17 cellular contexts compared by ENCODE assay signal in the genomic region with DNA sequence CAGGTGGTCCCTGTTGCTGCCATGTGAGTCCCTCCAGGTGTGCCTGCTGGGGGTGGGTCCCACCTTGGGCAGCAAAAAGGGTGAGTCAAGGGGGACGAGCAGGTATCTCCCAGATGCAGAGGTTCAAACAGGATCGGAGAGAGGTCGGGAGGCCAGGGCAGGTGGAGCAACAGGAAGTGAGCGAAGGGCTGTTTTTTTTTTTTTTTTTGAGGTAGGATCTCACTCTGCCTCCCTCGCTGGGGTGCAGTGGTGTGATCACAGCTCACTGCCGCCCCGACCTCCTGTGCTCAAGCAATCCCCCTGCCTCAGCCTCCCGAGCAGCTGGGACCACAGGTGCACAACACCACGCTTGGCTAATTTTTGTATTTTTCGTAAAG. TPM values are rescaled to one million over a fixed set of nuclear protein-coding genes. Genes with fewer than 3 reads are reported as not detected.
DNase-seq lines count a peak whose midpoint lies in the region; ATAC-seq and TF ChIP-seq lines count a peak whose summit lies in the region.
"Had no signal": no experiment of that assay in that cellular context is flagged by ENCODE, and none has a peak within 500 bp of the region (broad histone marks: within the 10 kb centered on the region; RNA-seq: fewer than 3 reads in every experiment).

No MANE protein-coding gene starts in this region.

- H2BK5ac ChIP-seq in neuronal stem cell (ENCODE audit: low read length): peak overlapping the region; percentile 20

- H3K4me2 ChIP-seq in neuronal stem cell (ENCODE audit: insufficient read depth, low read length, poor library complexity, severe bottlenecking): no peak overlapping the region

- peak overlapping the region; percentile 40 for H2AK5ac ChIP-seq in neuronal stem cell (ENCODE audit: low read depth, low read length)

- no peak overlapping the region for H2AFZ ChIP-seq in neuronal stem cell (ENCODE audit: low read length)

- H3K9me3 Mint-ChIP-seq in CD4-positive, alpha-beta T cell: no peaks in the 10 kb centered on the region
- H3K9me3 Mint-ChIP-seq in progenitor cell of endocrine pancreas (ENCODE audit: low read depth): no peaks in the 10 kb centered on the region

- no peak overlapping the region for H3K4me3 ChIP-seq in ascending aorta
- H3K4me3 ChIP-seq in neuronal stem cell (ENCODE audit: low read length in 2 of 2): no peak overlapping the region

- H3K4me1 ChIP-seq in ascending aorta: peaks cover 0 to 10% of the 10 kb centered on the region in 2 donors
- H3K4me1 ChIP-seq in neuronal stem cell (ENCODE audit: control insufficient read depth in 2 of 2, insufficient read depth in 1 of 2, low read depth in 1 of 2, low read length in 2 of 2): no peaks in the 10 kb centered on the region

- DNase-seq in CD4-positive, alpha-beta T cell: peak in 1 of 10 experiments; percentile 14
- DNase-seq in NAMALWA (ENCODE audit: low spot score) (peak; percentile 84), ascending aorta (ENCODE audit: low spot score in 2 of 2) (no peak), neuronal stem cell (ENCODE audit: low spot score) (no peak), DMS114 treated with DMSO at 0.1 percent for 48 hours (lab: John Stamatoyannopoulos, UW; ENCODE audit: unreplicated experiment) (no peak), progenitor cell of endocrine pancreas (ENCODE audit: low spot score, unreplicated experiment) (no peak)
- DNase-seq: H7; NCI-H146; NCI-H774; stimulated activated CD4-positive, alpha-beta T cell treated with anti-CD3 and anti-CD28 coated beads, Interleukin-4, amount 100 ng/mL, for 24 hours had no signal

- intact Hi-C loops in CD4-positive, alpha-beta T cell (cut with DNase I, micrococcal nuclease): no loop called here
- intact Hi-C loops in ascending aorta (cut with DNase I): loop anchor here (1.0 to 5.0 kb wide), 3 partner anchors 81 to 128 kb away; no protein-coding TSS in a partner anchor

- CTCF ChIA-PET in CD4-positive, alpha-beta T cell (lab: Charles Lee): interaction anchor here (1.1 to 4.0 kb wide), 6 partner anchors 16 to 133 kb away, joined by 3 to 34 read pairs (median 10); no protein-coding TSS in a partner anchor

- peaks cover 15% of the 10 kb centered on the region for H3K4me1 Mint-ChIP-seq in CD4-positive, alpha-beta T cell (ENCODE audit: low read depth)
- no peaks in the 10 kb centered on the region for H3K4me1 Mint-ChIP-seq in progenitor cell of endocrine pancreas (ENCODE audit: low read depth)

- H2BK120ac ChIP-seq in neuronal stem cell (ENCODE audit: low read depth, low read length): no peak overlapping the region

- no peak overlapping the region for H3K23ac ChIP-seq in neuronal stem cell (ENCODE audit: low read depth, low read length, poor library complexity)

- no peaks in the 10 kb centered on the region for H3K36me3 ChIP-seq in ascending aorta
- no peaks in the 10 kb centered on the region for H3K36me3 ChIP-seq in neuronal stem cell (replicated peaks in 1 of 2; ENCODE audit: control insufficient read depth in 2 of 2, insufficient read depth in 2 of 2, low read length in 2 of 2)

- no peaks in the 10 kb centered on the region for H3K27me3 ChIP-seq in CD4-positive, alpha-beta T cell (ENCODE audit: control insufficient read depth, insufficient read depth, low read length)
- no peaks in the 10 kb centered on the region for H3K27me3 ChIP-seq in ascending aorta
- H3K27me3 ChIP-seq in neuronal stem cell (ENCODE audit: control insufficient read depth in 3 of 3, insufficient read depth in 3 of 3, low read depth in 1 of 3, low read length in 3 of 3): no peaks in the 10 kb centered on the region

- H3K9ac ChIP-seq in neuronal stem cell (ENCODE audit: low read depth, low read length, poor library complexity): no peak overlapping the region

- no peak overlapping the region for H3K27ac Mint-ChIP-seq in CD4-positive, alpha-beta T cell
- H3K27ac Mint-ChIP-seq in progenitor cell of endocrine pancreas: no peak overlapping the region

- POLR2A ChIA-PET in CD4-positive, alpha-beta T cell (lab: Charles Lee): interaction anchor here (1.1 to 2.4 kb wide), 4 partner anchors 16 to 108 kb away, joined by 3 to 8 read pairs (median 5); partner anchors contain the start of gene ENO1

- ATAC-seq in CD4-positive, alpha-beta T cell (ENCODE audit: poor library complexity): peak; percentile 32
- ATAC-seq in HG02852 (IDR thresholded peaks at IDR 0.05; ENCODE audit: unreplicated experiment) (no peak), GM18907 (IDR thresholded peaks at IDR 0.05; ENCODE audit: unreplicated experiment) (no peak)
- ATAC-seq: activated CD4-positive, CD25-positive, alpha-beta regulatory T cell treated with anti-CD3 and anti-CD28 coated beads, Interleukin-2, amount 50 U/mL, for 24 hours had no signal

- no CpG with 5 or more reads among the region's 10 CpGs for WGBS in neuronal stem cell (ENCODE audit: extremely low coverage in 2 of 2, insufficient read length in 2 of 2, insufficient replicate concordance in 1 of 2), 2 donors

- peak overlapping the region; percentile 34 for H3K4me3 Mint-ChIP-seq in CD4-positive, alpha-beta T cell
- H3K4me3 Mint-ChIP-seq in progenitor cell of endocrine pancreas (ENCODE audit: low read depth): no peak overlapping the region

- no peak for TF ChIP-seq CTCF in CD4-positive, alpha-beta T cell (IDR thresholded peaks at IDR 0.05)
- TF ChIP-seq CTCF in ascending aorta (IDR thresholded peaks at IDR 0.05) (no peak), progenitor cell of endocrine pancreas (IDR thresholded peaks at IDR 0.05; ENCODE audit: unreplicated experiment) (no peak)

- H3K79me1 ChIP-seq in neuronal stem cell (ENCODE audit: low read depth, low read length): no peaks in the 10 kb centered on the region

- H2BK15ac ChIP-seq in neuronal stem cell (ENCODE audit: low read length): no peak overlapping the region

- H3K27ac ChIP-seq in CD4-positive, alpha-beta T cell (ENCODE audit: low read depth, low read length): no peak overlapping the region
- peak overlapping the region; percentile 67 to 70 for H3K27ac ChIP-seq in ascending aorta
- no peak overlapping the region for H3K27ac ChIP-seq in neuronal stem cell (replicated peaks; ENCODE audit: low read length)

- no peaks in the 10 kb centered on the region for H3K27me3 Mint-ChIP-seq in CD4-positive, alpha-beta T cell
- H3K27me3 Mint-ChIP-seq in progenitor cell of endocrine pancreas: no peaks in the 10 kb centered on the region

- no peak overlapping the region for H4K8ac ChIP-seq in neuronal stem cell (ENCODE audit: low read depth, low read length)

- H3K18ac ChIP-seq in neuronal stem cell (ENCODE audit: low read length): peak overlapping the region; percentile 19

- no peak overlapping the region for H3K14ac ChIP-seq in neuronal stem cell (ENCODE audit: low read length)

- no peak overlapping the region for H4K91ac ChIP-seq in neuronal stem cell (ENCODE audit: low read depth, low read length, poor library complexity)

- no peaks in the 10 kb centered on the region for H3K9me3 ChIP-seq in CD4-positive, alpha-beta T cell (ENCODE audit: control insufficient read depth, low read length)
- H3K9me3 ChIP-seq in ascending aorta (no peaks in the 10 kb centered on the region), neuronal stem cell (replicated peaks in 1 of 2; ENCODE audit: control insufficient read depth in 2 of 2, insufficient read depth in 1 of 2, low read depth in 1 of 2, low read length in 2 of 2) (no peaks in the 10 kb centered on the region)

- no peak overlapping the region for H2BK12ac ChIP-seq in neuronal stem cell (ENCODE audit: low read length)

- no peak overlapping the region for H3K4ac ChIP-seq in neuronal stem cell (ENCODE audit: low read length)

- H3K36me3 Mint-ChIP-seq in CD4-positive, alpha-beta T cell (ENCODE audit: low read depth): no peaks in the 10 kb centered on the region
- H3K36me3 Mint-ChIP-seq in progenitor cell of endocrine pancreas (ENCODE audit: insufficient read depth): no peaks in the 10 kb centered on the region

RNA-seq across cellular contexts. Expression of gene SLC2A7, which starts 39.4 kb away (rescaled TPM):
- total RNA-seq in CD4-positive, alpha-beta T cell: not detected
- not detected for total RNA-seq in ascending aorta
- polyA plus RNA-seq in neuronal stem cell (2013, experiment 1 of 2): not detected
- polyA plus RNA-seq in neuronal stem cell (2013, experiment 2 of 2): not detected
- total RNA-seq in progenitor cell of endocrine pancreas: not detected in 2 replicates
- total RNA-seq: H7, mesenteric fat pad, posterior vena cava, SK-MEL-5, subcutaneous adipose tissue had no signal

RNA-seq across cellular contexts. Expression of gene CA6, which starts 41.1 kb away (rescaled TPM):
- under 1 TPM in 1 of 2 experiments, not detected in 1; 0.20 TPM for total RNA-seq in CD4-positive, alpha-beta T cell
- total RNA-seq in ascending aorta (not detected), progenitor cell of endocrine pancreas (not detected in 2 replicates)
- not detected for polyA plus RNA-seq in neuronal stem cell (2013, experiment 1 of 2)
- polyA plus RNA-seq in neuronal stem cell (2013, experiment 2 of 2): not detected
- total RNA-seq: H7, mesenteric fat pad, posterior vena cava, subcutaneous adipose tissue had no signal

Comparison
In these comparisons a context has a peak if more than half of its experiments do, and no peak if none do; other contexts are left out.
1. H3K27ac ChIP-seq: peak in ascending aorta (2 of 2); none in CD4-positive, alpha-beta T cell (single experiment) and neuronal stem cell (single experiment).